9 cellular contexts compared by ENCODE assay signal in genomic region chr14:104650057-104650980, GRCh38. TPM values are rescaled to one million over a fixed set of nuclear protein-coding genes. Genes with fewer than 3 reads are reported as not detected.
DNase-seq lines count a peak whose midpoint lies in the region; ATAC-seq and TF ChIP-seq lines count a peak whose summit lies in the region.
"Had no signal": no experiment of that assay in that cellular context is flagged by ENCODE, and none has a peak within 500 bp of the region (broad histone marks: within the 10 kb centered on the region; RNA-seq: fewer than 3 reads in every experiment).

No MANE protein-coding gene starts in this region.

- H3K9me3 ChIP-seq in HAP-1 (peaks cover 5% of the 10 kb centered on the region; the same call in 1 of the 2 replicates), OCI-LY1 (ENCODE audit: low read length) (peaks cover 10% of the 10 kb centered on the region; the same call in 1 of the 2 replicates), neuron (ENCODE audit: low read length) (peaks cover 10% of the 10 kb centered on the region)

- peak overlapping the region; percentile 69 for H3K4me3 Mint-ChIP-seq in Calu3 (ENCODE audit: low read depth, unreplicated experiment)

- peak overlapping the region; percentile 10; the same call in 1 of the 2 replicates for H3K4me2 ChIP-seq in OCI-LY1 (ENCODE audit: low read length)

- H3F3A ChIP-seq in OCI-LY1 (ENCODE audit: insufficient read depth, low read length), result no peaks in the 10 kb centered on the region

- TF ChIP-seq CTCF in Calu3 (IDR thresholded peaks at IDR 0.05; ENCODE audit: unreplicated experiment), result peak; percentile 98
- peak; percentile 100 for TF ChIP-seq CTCF in OCI-LY1 (IDR thresholded peaks at IDR 0.05; ENCODE audit: low read length)

- DNase-seq in Calu3, result peak; percentile 83
- peak; percentile 48 to 84 for DNase-seq in HAP-1 (ENCODE audit: low spot score in 2 of 2)
- peak; percentile 42 for DNase-seq in activated effector memory CD4-positive, alpha-beta T cell treated with Interleukin-2 at 50 U/mL for 16 hours
- DNase-seq in foreskin melanocyte, result peak; percentile 29
- peak; percentile 19 for DNase-seq in stromal cell of bone marrow (ENCODE audit: low read depth)

- no peak overlapping the region for H3K27ac ChIP-seq in OCI-LY1 (ENCODE audit: low read depth, low read length, poor library complexity, severe bottlenecking)
- H3K27ac ChIP-seq: epithelial cell of prostate had no signal

- H2AFZ ChIP-seq in OCI-LY1 (ENCODE audit: low read length), result no peak overlapping the region
- peak overlapping the region; percentile 65 for H2AFZ ChIP-seq in neuron (ENCODE audit: low read depth, low read length)

- H3K4me1 ChIP-seq in HAP-1 (peaks cover 5% of the 10 kb centered on the region; the same call in 1 of the 2 replicates), OCI-LY1 (ENCODE audit: insufficient read depth, low read length, severe bottlenecking) (peaks cover 4% of the 10 kb centered on the region), neuron (ENCODE audit: insufficient read depth, low read length) (peaks cover 3% of the 10 kb centered on the region)

- no peak for ATAC-seq in HG02884 (IDR thresholded peaks at IDR 0.05; ENCODE audit: unreplicated experiment)

- no peak overlapping the region for H3K27ac Mint-ChIP-seq in Calu3 (ENCODE audit: unreplicated experiment)

- in situ Hi-C loops in HAP-1 (cut with MboI; ENCODE audit: low sequenced_read_pairs), result no loop called here

- H3K9ac ChIP-seq in OCI-LY1 (ENCODE audit: low read length), result no peak overlapping the region

- BruUV-seq in Calu3 (replicated peaks; lab: Mats Ljungman, UMichigan), result no TSS peak

- H3K36me3 ChIP-seq in HAP-1 (replicated peaks) (no peaks in the 10 kb centered on the region), OCI-LY1 (ENCODE audit: insufficient read depth, low read length) (no peaks in the 10 kb centered on the region), neuron (ENCODE audit: insufficient read depth, low read length) (no peaks in the 10 kb centered on the region)

- no peaks in the 10 kb centered on the region for H3K79me2 ChIP-seq in OCI-LY1 (ENCODE audit: insufficient read depth, low read length)

- peaks cover 3% of the 10 kb centered on the region for H3K9me3 Mint-ChIP-seq in Calu3 (ENCODE audit: low read depth, unreplicated experiment)

- CTCF ChIA-PET in Calu3 (lab: Charles Lee), result interaction anchor here (1.3 to 1.4 kb wide), 2 partner anchors 15 to 31 kb away, joined by 7 to 9 read pairs; no protein-coding TSS in a partner anchor

- no peaks in the 10 kb centered on the region for H3K4me1 Mint-ChIP-seq in Calu3 (ENCODE audit: low read depth, unreplicated experiment)

- no peaks in the 10 kb centered on the region for H3K27me3 ChIP-seq in HAP-1 (ENCODE audit: low read depth)
- H3K27me3 ChIP-seq in OCI-LY1 (ENCODE audit: insufficient read depth, low read length), result peaks cover under 1% of the 10 kb centered on the region; the same call in 1 of the 2 replicates
- H3K27me3 ChIP-seq in neuron (ENCODE audit: insufficient read depth, low read length), result no peaks in the 10 kb centered on the region

- H3K9me2 ChIP-seq in OCI-LY1 (ENCODE audit: low read depth, low read length), result no peaks in the 10 kb centered on the region

- intact Hi-C loops in Calu3 (cut with micrococcal nuclease; ENCODE audit: unreplicated experiment), result no loop called here

- H3K36me3 Mint-ChIP-seq in Calu3 (ENCODE audit: insufficient read depth, unreplicated experiment), result peaks cover 12% of the 10 kb centered on the region

- H4K20me1 ChIP-seq in OCI-LY1 (ENCODE audit: insufficient read depth, low read length), result no peaks in the 10 kb centered on the region

- peak overlapping the region; percentile 38 for H3K4me3 ChIP-seq in HAP-1
- peak overlapping the region; percentile 15 for H3K4me3 ChIP-seq in OCI-LY1 (ENCODE audit: low read depth, low read length, poor library complexity, severe bottlenecking)
- H3K4me3 ChIP-seq in neuron (ENCODE audit: low read length), result peak overlapping the region; percentile 27

- H3K27me3 Mint-ChIP-seq in Calu3 (ENCODE audit: unreplicated experiment), result no peaks in the 10 kb centered on the region

RNA-seq across cellular contexts. Expression of gene INF2, which starts 39.1 kb away (rescaled TPM):
- total RNA-seq in Calu3 (2022), result 208 and 220 TPM in 2 replicates

RNA-seq across cellular contexts. Expression of gene TMEM179, which starts 45.7 kb away (rescaled TPM):
- total RNA-seq in Calu3 (2022), result not detected in 2 replicates

Comparison
In these comparisons a context has a peak if more than half of its experiments do, and no peak if none do; other contexts are left out.
1. DNase-seq: peak in every context shown above with its lines; median percentile 83 in Calu3; 66 in HAP-1; 42 in activated effector memory CD4-positive, alpha-beta T cell treated with Interleukin-2 at 50 U/mL for 16 hours; 29 in foreskin melanocyte; 19 in stromal cell of bone marrow.